8 cellular contexts compared by ENCODE assay signal in the genomic region with DNA sequence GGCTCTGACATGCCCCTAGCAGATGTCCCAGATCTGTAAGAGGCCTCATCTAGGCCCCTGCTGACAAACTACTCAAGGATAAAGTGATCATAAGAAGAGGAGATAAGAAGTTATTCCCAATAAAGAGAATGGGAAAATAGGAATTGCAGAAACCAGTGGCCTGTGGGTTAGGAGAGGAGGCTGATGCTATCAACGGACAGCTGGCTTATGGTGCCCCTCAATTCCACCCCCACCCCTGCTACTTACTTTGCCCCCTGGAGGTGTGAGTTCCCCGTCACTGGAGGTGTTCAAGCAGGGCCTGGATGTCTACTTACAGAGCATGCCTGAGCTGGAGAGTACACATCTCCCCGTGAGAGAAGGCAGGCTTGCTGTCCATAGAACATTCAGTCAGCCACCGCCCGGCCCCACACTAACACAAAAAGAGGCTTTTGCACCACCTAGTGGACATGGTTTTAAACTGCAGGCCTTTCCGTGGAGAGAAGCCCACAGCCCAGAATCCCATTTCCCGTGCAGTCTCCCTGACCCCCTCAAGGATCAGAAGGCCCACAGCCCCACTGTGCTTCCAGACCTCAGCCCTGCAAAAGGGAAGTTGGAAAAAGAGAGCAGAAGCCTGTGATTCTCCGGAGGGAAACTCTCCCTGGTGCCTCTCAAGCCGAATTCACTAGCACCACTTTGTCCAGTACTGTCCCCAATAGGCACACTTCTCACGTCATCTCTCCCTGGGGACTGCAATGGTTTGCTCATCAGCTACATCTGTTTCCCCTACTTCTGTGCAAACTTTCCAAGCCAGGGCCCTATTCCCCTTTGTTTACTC. TPM values are rescaled to one million over a fixed set of nuclear protein-coding genes. Genes with fewer than 3 reads are reported as not detected.
DNase-seq lines count a peak whose midpoint lies in the region; ATAC-seq and TF ChIP-seq lines count a peak whose summit lies in the region.

No MANE protein-coding gene starts in this region.

- CTCF ChIA-PET in T-cell (lab: Charles Lee), result interaction anchor here in 1 of 2 donors (0.8 to 1.9 kb wide), 3 partner anchors 20 to 239 kb away, joined by 3 to 6 read pairs (median 3); no protein-coding TSS in a partner anchor

- peaks cover 3 to 22% (median 5%) of the 10 kb centered on the region in 3 donors for H3K4me1 Mint-ChIP-seq in T-cell

- TF ChIP-seq POLR2A in adrenal gland (IDR thresholded peaks at IDR 0.05) (no peak), heart left ventricle (IDR thresholded peaks at IDR 0.05) (no peak)

- H3K27me3 ChIP-seq in BE2C (no peaks in the 10 kb centered on the region), adrenal gland (no peaks in the 10 kb centered on the region), heart left ventricle (peaks cover 0 to 15% (median 0%) of the 10 kb centered on the region in 9 donors)

- peak; percentile 85 for DNase-seq in BE2C
- peak; percentile 45 for DNase-seq in NCI-H146 treated with DMSO at 0.1 percent for 48 hours (lab: John Stamatoyannopoulos, UW; ENCODE audit: unreplicated experiment)
- DNase-seq in T-cell, result peak; percentile 40 to 71 (median 60)
- DNase-seq in adrenal gland, result peak; percentile 73 to 93 (median 86)
- DNase-seq in heart left ventricle, result peak; percentile 74 to 87 (median 77)
- DNase-seq in retinal pigment epithelial cell (ENCODE audit: low read depth), result no peak

- H3K9me3 ChIP-seq in BE2C (no peaks in the 10 kb centered on the region), adrenal gland (replicated peaks in 1 of 3) (no peaks in the 10 kb centered on the region), heart left ventricle (no peaks in the 10 kb centered on the region)

- no peak overlapping the region for H3K4me3 Mint-ChIP-seq in T-cell

- H3K4me3 ChIP-seq in BE2C (ENCODE audit: low read depth, low read length) (peak overlapping the region; percentile 26; the same call in 1 of the 2 replicates), adrenal gland (no peak overlapping the region), heart left ventricle (no peak overlapping the region), retinal pigment epithelial cell (ENCODE audit: low read length) (no peak overlapping the region)

- H3K27me3 Mint-ChIP-seq in T-cell, result peaks cover 0 to 3% of the 10 kb centered on the region in 2 donors

- H3K4me1 ChIP-seq in BE2C, result peaks cover 4% of the 10 kb centered on the region
- H3K4me1 ChIP-seq in adrenal gland (replicated peaks in 1 of 2), result peaks cover 0 to 8% of the 10 kb centered on the region in 2 donors
- peaks cover 0 to 44% (median 13%) of the 10 kb centered on the region in 12 donors for H3K4me1 ChIP-seq in heart left ventricle

- POLR2A ChIA-PET in T-cell (lab: Charles Lee), result no interaction called here

- H3K27ac Mint-ChIP-seq in T-cell, result no peak overlapping the region

- ATAC-seq in GM21576 (IDR thresholded peaks at IDR 0.05; ENCODE audit: unreplicated experiment), result peak; percentile 46
- peak; percentile 88 to 92 (median 92) for ATAC-seq in T-cell (replicated peaks in 1 of 4)
- peak; percentile 83 to 92 (median 91) for ATAC-seq in heart left ventricle
- ATAC-seq in GM18517 (IDR thresholded peaks at IDR 0.05; ENCODE audit: unreplicated experiment), result no peak

- no peaks in the 10 kb centered on the region for H3K9me3 Mint-ChIP-seq in T-cell

- intact Hi-C loops in adrenal gland (cut with DNase I) (loop anchor here (2.0 to 10.0 kb wide), 2 partner anchors 22 to 226 kb away; a partner anchor contains a TSS), heart left ventricle (cut with DNase I) (loop anchor here in 9 of 10 donors (1.0 to 10.0 kb wide), 9 partner anchors 19 to 336 kb away; a partner anchor contains a TSS)

- no peaks in the 10 kb centered on the region for H3K36me3 ChIP-seq in BE2C
- no peaks in the 10 kb centered on the region for H3K36me3 ChIP-seq in adrenal gland (replicated peaks in 1 of 2)
- H3K36me3 ChIP-seq in heart left ventricle, result no peaks in the 10 kb centered on the region

- WGBS in adrenal gland, 4 donors, result 18 to 37% (median 26%) methylated on average over 5 to 10 of the region's 10 CpGs
- WGBS in heart left ventricle, 4 donors, result 17 to 22% (median 18%) methylated on average over 9 to 10 of the region's 10 CpGs

- no peak overlapping the region for H3K27ac ChIP-seq in adrenal gland
- peak overlapping the region in 3 of 12 donors; percentile 15 to 39 (median 33) for H3K27ac ChIP-seq in heart left ventricle

- no peaks in the 10 kb centered on the region for H3K36me3 Mint-ChIP-seq in T-cell

- TF ChIP-seq CTCF in BE2C (IDR thresholded peaks at IDR 0.05; ENCODE audit: low read depth, low read length) (peak; percentile 88), adrenal gland (IDR thresholded peaks at IDR 0.05) (peak; percentile 79 to 91 (median 86)), heart left ventricle (IDR thresholded peaks at IDR 0.05) (peak; percentile 74 to 86 (median 84)), retinal pigment epithelial cell (conservative IDR thresholded peaks at IDR 0.05; ENCODE audit: low read depth, low read length) (peak; percentile 82)

RNA-seq across cellular contexts. Expression of a gene that starts 23.8 kb away (rescaled TPM):
- polyA plus RNA-seq in BE2C (2012; ENCODE audit: insufficient read depth, insufficient read length, low read depth), result 0.15 TPM
- total RNA-seq in T-cell (under 1 TPM in 1 of 5 donors, not detected in 4; 0.09 TPM), adrenal gland (not detected), heart left ventricle (not detected)
- polyA plus RNA-seq in adrenal gland (under 1 TPM in 1 of 3 donors, not detected in 2; 0.04 TPM), heart left ventricle (not detected)

RNA-seq across cellular contexts. Expression of a gene that starts 27.0 kb away (rescaled TPM):
- polyA plus RNA-seq in BE2C (2012; ENCODE audit: insufficient read depth, insufficient read length, low read depth), result 0.52 TPM
- 1 to 10 TPM in 3 of 5 donors, under 1 TPM in 2; 0.44 to 3.3 (median 1.1) TPM for total RNA-seq in T-cell
- 1 to 10 TPM in 6 of 8 donors, under 1 TPM in 1, not detected in 1; 0.28 to 6.0 (median 2.3) TPM for total RNA-seq in adrenal gland
- polyA plus RNA-seq in adrenal gland, result 1 to 10 TPM in 2 of 3 donors, under 1 TPM in 1; 0.86 to 3.0 (median 2.4) TPM
- 1 to 10 TPM in 2 of 9 donors, under 1 TPM in 2, not detected in 5; 0.17 to 5.1 (median 1.2) TPM for total RNA-seq in heart left ventricle
- under 1 TPM; 0.06 to 0.30 TPM for polyA plus RNA-seq in heart left ventricle
